ENCODE assay signal across 7 cellular contexts in genomic region chr17:15683824-15684478, GRCh38. TPM values are rescaled to one million over a fixed set of nuclear protein-coding genes. Genes with fewer than 3 reads are reported as not detected.
A peak's percentile ranks its signal among the peaks of the same experiment; 100 is the strongest.
DNase-seq lines count a peak whose midpoint lies in the region; ATAC-seq and TF ChIP-seq lines count a peak whose summit lies in the region.
"Not testable (repeated sequence)": the region's sequence is repeated elsewhere in the genome, so short reads cannot be mapped to it uniquely, and the experiment has no call there.

Gene TRIM16, minus strand, starts transcription at chr17:15684311. Its CDS starts 32,702 bp downstream, at chr17:15651609.

- H3K27ac Mint-ChIP-seq in activated B cell treated with CpG ODN at 0.5 μM for 24 hours = peak within 1 kb of the TSS; percentile 87

- not testable (repeated sequence) for H3K9me3 Mint-ChIP-seq in activated B cell treated with CpG ODN at 0.5 μM for 24 hours

- H3K4me1 ChIP-seq in mammary epithelial cell (ENCODE audit: insufficient read depth, low read length); skeletal muscle satellite cell (ENCODE audit: control insufficient read depth, insufficient read depth, low read length): not testable (repeated sequence)

- H3K79me2 ChIP-seq in mammary epithelial cell (ENCODE audit: insufficient read depth, low read length) = not testable (repeated sequence)

- BruUV-seq in mammary epithelial cell (replicated peaks; lab: Mats Ljungman, UMichigan) = TSS peak; percentile 57

- in situ Hi-C loops in mammary epithelial cell (cut with MboI; ENCODE audit: low sequenced_read_pairs in 2 of 2) = not testable (repeated sequence)

- H3K4me2 ChIP-seq in mammary epithelial cell (ENCODE audit: insufficient read depth, low read depth, low read length) = peak within 1 kb of the TSS; percentile 89
- H3K4me2 ChIP-seq in skeletal muscle satellite cell (ENCODE audit: low read length) = peak within 1 kb of the TSS; percentile 89

- peak within 1 kb of the TSS; percentile 92 for H2AFZ ChIP-seq in mammary epithelial cell (ENCODE audit: low read depth, low read length)

- H3K4me1 Mint-ChIP-seq in activated B cell treated with CpG ODN at 0.5 μM for 24 hours = peaks cover 13% of the 10 kb centered on the region

- intact Hi-C loops in activated B cell treated with CpG ODN at 0.5 μM for 24 hours (cut with micrococcal nuclease) = not testable (repeated sequence)
- intact Hi-C loops in mammary epithelial cell (cut with micrococcal nuclease) = loop anchor here (1.0 kb wide), 1 partner anchor 33 kb away; no protein-coding TSS in a partner anchor

- not testable (repeated sequence) for H3K36me3 Mint-ChIP-seq in activated B cell treated with CpG ODN at 0.5 μM for 24 hours (ENCODE audit: low read depth)

- TF ChIP-seq CTCF in activated B cell treated with CpG ODN at 0.5 μM for 24 hours (IDR thresholded peaks at IDR 0.05); mammary epithelial cell (conservative IDR thresholded peaks at IDR 0.05 in 1 of 2, IDR thresholded peaks at IDR 0.05 in 1 of 2; ENCODE audit: extremely low read depth in 1 of 2, insufficient read depth in 1 of 2, low read depth in 1 of 2, low read length in 2 of 2): not testable (repeated sequence)

- not testable (repeated sequence) for H3K36me3 ChIP-seq in mammary epithelial cell (ENCODE audit: insufficient read depth, low read length); skeletal muscle satellite cell (ENCODE audit: insufficient read depth, low read length)

- dilution Hi-C loops in mammary epithelial cell (cut with HindIII; ENCODE audit: low sequenced_read_pairs) = not testable (repeated sequence)

- not testable (repeated sequence) for H4K20me1 ChIP-seq in mammary epithelial cell (ENCODE audit: insufficient read depth, low read length)

- DNase-seq in NCI-H2171 treated with DMSO at 0.1 percent for 48 hours (lab: John Stamatoyannopoulos, UW) = peak; percentile 42
- DNase-seq in activated B cell treated with CpG ODN at 0.5 μM for 24 hours = peak; percentile 75
- peak; percentile 38 for DNase-seq in mammary epithelial cell
- DNase-seq in iPS-NIHi11 (ENCODE audit: low spot score) = peak; percentile 26

- H3K9me3 ChIP-seq in mammary epithelial cell (replicated peaks; ENCODE audit: insufficient read depth, low read length); skeletal muscle satellite cell (replicated peaks; ENCODE audit: low read length): not testable (repeated sequence)

- peak; percentile 80 for ATAC-seq in GM18873 (IDR thresholded peaks at IDR 0.05; ENCODE audit: low FRiP score, unreplicated experiment)
- ATAC-seq in HG03095 (IDR thresholded peaks at IDR 0.05; ENCODE audit: unreplicated experiment) = peak; percentile 86
- ATAC-seq in activated B cell treated with CpG ODN at 0.5 μM for 24 hours (ENCODE audit: low read depth) = peak; percentile 98

- H3K9ac ChIP-seq in mammary epithelial cell (ENCODE audit: insufficient read depth, low read length) (peak within 1 kb of the TSS; percentile 53), skeletal muscle satellite cell (ENCODE audit: low read depth, low read length) (peak within 1 kb of the TSS; percentile 86)

- H3K4me3 Mint-ChIP-seq in activated B cell treated with CpG ODN at 0.5 μM for 24 hours = peak within 1 kb of the TSS; percentile 96

- H3K27ac ChIP-seq in mammary epithelial cell (ENCODE audit: insufficient read depth, low read depth, low read length) = not testable (repeated sequence)

- H3K27me3 Mint-ChIP-seq in activated B cell treated with CpG ODN at 0.5 μM for 24 hours = not testable (repeated sequence)

- H3K27me3 ChIP-seq in mammary epithelial cell (ENCODE audit: insufficient read depth, low read length); skeletal muscle satellite cell (ENCODE audit: control insufficient read depth, insufficient read depth, low read length): not testable (repeated sequence)

- CTCF ChIA-PET in activated B cell treated with CpG ODN at 0.5 μM for 24 hours (lab: Charles Lee); mammary epithelial cell (lab: Charles Lee; ENCODE audit: low non-redundant PET): not testable (repeated sequence)

- POLR2A ChIA-PET in activated B cell treated with CpG ODN at 0.5 μM for 24 hours (lab: Charles Lee) = not testable (repeated sequence)

- WGBS in mammary epithelial cell (ENCODE audit: low coverage, missing lambda C conversion rate) = 0% methylated on average over 6 of the region's 35 CpGs

- peak within 1 kb of the TSS; percentile 66 to 73 (median 67) for H3K4me3 ChIP-seq in mammary epithelial cell (replicated peaks in 1 of 3; ENCODE audit: insufficient read depth in 1 of 3, low read depth in 2 of 3, low read length in 3 of 3)
- H3K4me3 ChIP-seq in skeletal muscle satellite cell (ENCODE audit: low read length) = peak within 1 kb of the TSS; percentile 86

RNA-seq across cellular contexts. Expression of gene TRIM16, which starts in this region (rescaled TPM):
- total RNA-seq in activated B cell treated with CpG ODN at 0.5 μM for 24 hours (8.5 and 9.7 TPM in 2 replicates), mammary epithelial cell (10 to 100 TPM; 38.5 to 52.0 TPM)
- polyA plus RNA-seq in mammary epithelial cell = 31.4 TPM
- 40.8 TPM for polyA minus RNA-seq in mammary epithelial cell
- 48.9 and 51.7 TPM in 2 replicates for total RNA-seq in skeletal muscle satellite cell (2012; rRNA removed)
